9 cellular contexts compared by ENCODE assay signal in the genomic region with DNA sequence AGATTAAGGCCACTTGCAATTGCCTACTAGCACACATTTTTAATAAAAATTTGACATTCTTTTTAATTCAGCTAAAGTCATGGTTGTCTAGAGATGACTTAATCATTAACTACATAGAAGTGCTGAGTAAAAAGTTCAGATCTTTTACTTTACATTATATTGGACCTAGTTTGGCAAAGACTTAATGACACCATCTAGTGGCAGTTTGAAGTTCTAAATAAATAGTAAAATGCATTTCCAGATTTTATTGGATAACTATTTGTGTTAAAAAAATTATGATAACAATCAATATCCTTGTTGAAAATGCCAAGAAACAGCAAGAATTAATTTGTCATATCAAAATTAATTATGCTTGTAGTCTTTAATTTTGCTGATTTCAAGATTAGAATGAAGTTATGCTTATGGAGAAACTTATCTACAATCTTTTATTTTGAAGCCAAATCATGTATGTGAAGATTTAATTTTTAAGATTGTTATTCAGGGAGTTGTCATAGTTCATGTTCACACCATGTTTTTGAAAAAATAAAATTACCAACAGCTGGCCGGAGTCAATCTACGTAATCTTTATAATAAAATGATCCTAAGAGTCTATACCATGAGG.
DNase-seq lines count a peak whose midpoint lies in the region; ATAC-seq and TF ChIP-seq lines count a peak whose summit lies in the region.
"Had no signal": no experiment of that assay in that cellular context is flagged by ENCODE, and none has a peak within 500 bp of the region (broad histone marks: within the 10 kb centered on the region; RNA-seq: fewer than 3 reads in every experiment).

No MANE protein-coding gene starts in this region.

- H3K4me3 ChIP-seq in PC-9 (no peak overlapping the region), foreskin fibroblast (ENCODE audit: low read depth in 1 of 2, low read length in 2 of 2) (no peak overlapping the region)

- H3K9me2 ChIP-seq in PC-9 (ENCODE audit: insufficient read depth), result no peaks in the 10 kb centered on the region

- CTCF ChIA-PET in PC-9 (lab: Charles Lee), result no interaction called here

- DNase-seq in AML-193 (lab: John Stamatoyannopoulos, UW) (peak; percentile 50 to 60), PC-9 (no peak), foreskin fibroblast (peak in 1 of 2 donors; percentile 35), foreskin melanocyte (no peak)
- DNase-seq: retina had no signal

- ATAC-seq in GM21381 (IDR thresholded peaks at IDR 0.05; ENCODE audit: unreplicated experiment), result peak; percentile 68
- no peak for ATAC-seq in GM18907 (IDR thresholded peaks at IDR 0.05; ENCODE audit: unreplicated experiment)
- ATAC-seq in GM18858 (IDR thresholded peaks at IDR 0.05; ENCODE audit: unreplicated experiment), result no peak
- no peak for ATAC-seq in HG02884 (IDR thresholded peaks at IDR 0.05; ENCODE audit: unreplicated experiment)

- H2AFZ ChIP-seq in PC-9, result no peak overlapping the region

- H3K4me1 ChIP-seq in PC-9 (replicated peaks; ENCODE audit: insufficient read depth), result no peaks in the 10 kb centered on the region

- TF ChIP-seq CTCF in PC-9 (conservative IDR thresholded peaks at IDR 0.05), result peak; percentile 60
- TF ChIP-seq CTCF in foreskin fibroblast (IDR thresholded peaks at IDR 0.05; ENCODE audit: low read depth, low read length), result peak; percentile 32

- intact Hi-C loops in PC-9 (cut with micrococcal nuclease; ENCODE audit: unreplicated experiment), result loop anchor here (5.0 to 10.0 kb wide), 2 partner anchors 555 to 957 kb away; no protein-coding TSS in a partner anchor

- H3F3A ChIP-seq in PC-9 (ENCODE audit: insufficient read depth, low read depth), result no peaks in the 10 kb centered on the region

- no peaks in the 10 kb centered on the region for H3K9me3 ChIP-seq in PC-9 (ENCODE audit: insufficient read depth, low read depth)

- no peaks in the 10 kb centered on the region for H4K20me1 ChIP-seq in PC-9 (ENCODE audit: insufficient read depth)

- no TSS peak for BruUV-seq in PC-9 (replicated peaks; lab: Mats Ljungman, UMichigan)

- H3K36me3 ChIP-seq in PC-9 (ENCODE audit: low read depth), result no peaks in the 10 kb centered on the region

- no peaks in the 10 kb centered on the region for H3K27me3 ChIP-seq in PC-9 (ENCODE audit: insufficient read depth, low read depth)

- no peak overlapping the region for H3K27ac ChIP-seq in PC-9

- no peak overlapping the region for H3K4me2 ChIP-seq in PC-9

- no peaks in the 10 kb centered on the region for H3K79me2 ChIP-seq in PC-9 (ENCODE audit: low read depth)

- POLR2A ChIA-PET in PC-9 (lab: Charles Lee; ENCODE audit: unreplicated experiment), result no interaction called here

Comparison
In these comparisons a context has a peak if more than half of its experiments do, and no peak if none do; other contexts are left out.
1. DNase-seq: peak in AML-193 (2 of 2); none in PC-9 (0 of 2) and foreskin melanocyte (single experiment).